Comparison of ENCODE assay signal across 15 cellular contexts in the genomic region with DNA sequence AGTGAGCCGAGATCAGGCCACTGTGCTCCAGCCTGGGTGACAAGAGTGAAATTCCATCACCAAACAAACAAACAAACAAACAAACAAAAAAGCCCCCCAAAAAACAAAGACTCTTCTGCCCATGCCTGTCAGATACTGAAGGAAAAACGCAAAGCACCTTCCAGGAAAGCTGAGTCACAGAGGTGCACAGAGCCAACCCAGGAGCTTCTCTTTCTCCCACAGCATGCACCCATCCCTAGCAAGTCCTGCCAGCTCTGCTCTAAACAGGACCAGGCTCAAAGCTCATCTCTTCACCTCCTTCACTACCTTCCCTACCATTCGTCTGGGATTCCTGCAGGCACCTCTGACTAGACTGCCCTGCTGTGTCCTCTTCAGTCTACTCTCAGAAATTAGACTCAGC.
"Had no signal": no experiment of that assay in that cellular context is flagged by ENCODE, and none has a peak within 500 bp of the region (broad histone marks: within the 10 kb centered on the region; RNA-seq: fewer than 3 reads in every experiment).

No MANE protein-coding gene starts in this region.

- H3K4me1 Mint-ChIP-seq: activated naive CD4-positive, alpha-beta T cell treated with anti-CD3 and anti-CD28 coated beads, Interleukin-2, amount 50 U/mL, for 24 hours; T-cell had no signal

- H3K27ac ChIP-seq: body of pancreas, heart right ventricle, pancreas, stomach, WERI-Rb-1 had no signal

- H3K27ac Mint-ChIP-seq: T-cell had no signal

- H3K36me3 ChIP-seq: heart right ventricle, pancreas, stomach, WERI-Rb-1 had no signal

- H3K27me3 ChIP-seq: body of pancreas, heart right ventricle, pancreas, stomach had no signal

- H3K4me1 ChIP-seq: body of pancreas, pancreas had no signal

- H3K36me3 Mint-ChIP-seq: activated naive CD4-positive, alpha-beta T cell treated with anti-CD3 and anti-CD28 coated beads, Interleukin-2, amount 50 U/mL, for 24 hours; T-cell had no signal

- H3K4me3 ChIP-seq: body of pancreas, heart right ventricle, pancreas, stomach had no signal

- H3K4me3 Mint-ChIP-seq: activated naive CD4-positive, alpha-beta T cell treated with anti-CD3 and anti-CD28 coated beads, Interleukin-2, amount 50 U/mL, for 24 hours; neural crest cell; T-cell had no signal

- ATAC-seq: body of pancreas, heart right ventricle, left ventricle myocardium superior, pancreas, T-cell had no signal

- H3K9me3 Mint-ChIP-seq: activated naive CD4-positive, alpha-beta T cell treated with anti-CD3 and anti-CD28 coated beads, Interleukin-2, amount 50 U/mL, for 24 hours; neural crest cell; T-cell had no signal

- DNase-seq: activated CD4-positive, alpha-beta T cell treated with anti-CD3 and anti-CD28 coated beads for 4 hours; activated CD8-positive, alpha-beta memory T cell treated with anti-CD3 and anti-CD28 coated beads for 24 hours; activated T-cell treated with anti-CD3 and anti-CD28 coated beads, Interleukin-2, amount 50 U/mL, for 1 hour; body of pancreas; heart right ventricle; left ventricle myocardium superior; pancreas; retina; stimulated activated CD4-positive, alpha-beta T cell treated with anti-CD3 and anti-CD28 coated beads, Interleukin-15, amount 100 ng/mL, for 24 hours; stimulated activated CD4-positive, alpha-beta T cell treated with anti-CD3 and anti-CD28 coated beads, Interleukin-4, amount 100 ng/mL, for 4 hours; stomach; T-cell; WERI-Rb-1 had no signal

- H3K27me3 Mint-ChIP-seq: activated naive CD4-positive, alpha-beta T cell treated with anti-CD3 and anti-CD28 coated beads, Interleukin-2, amount 50 U/mL, for 24 hours had no signal

- H3K9me3 ChIP-seq: body of pancreas, pancreas, stomach had no signal
